ENCODE assay signal across 25 cellular contexts in genomic region chr1:41160498-41161110, GRCh38.
"Had no signal": no experiment of that assay in that cellular context is flagged by ENCODE, and none has a peak within 500 bp of the region (broad histone marks: within the 10 kb centered on the region; RNA-seq: fewer than 3 reads in every experiment).

No MANE protein-coding gene starts in this region.

- H3K27ac ChIP-seq: adrenal gland, breast epithelium, KMS-11, RWPE1, SJCRH30 had no signal

- H3K27me3 ChIP-seq: adrenal gland, breast epithelium, SJCRH30 had no signal

- H3K4me3 ChIP-seq: adrenal gland, breast epithelium, SJCRH30 had no signal

- H3K4me3 Mint-ChIP-seq: activated CD8-positive, alpha-beta T cell treated with anti-CD3 and anti-CD28 coated beads for 36 hours; activated naive CD8-positive, alpha-beta T cell treated with anti-CD3 and anti-CD28 coated beads, Interleukin-2, amount 10 ng/mL, durations not matched to agents 7 days and 5 days; T-helper 1 cell treated with Interleukin-12 subunit alpha and Interleukin-12 subunit beta and Interleukin-4 antibody, amounts not matched to agents 30 μg/mL and 1 μg/mL, for 36 hours had no signal

- H3K27ac Mint-ChIP-seq: activated CD8-positive, alpha-beta T cell treated with anti-CD3 and anti-CD28 coated beads for 36 hours; activated naive CD8-positive, alpha-beta T cell treated with anti-CD3 and anti-CD28 coated beads, Interleukin-2, amount 10 ng/mL, durations not matched to agents 7 days and 5 days; T-helper 1 cell treated with Interleukin-12 subunit alpha and Interleukin-12 subunit beta and Interleukin-4 antibody, amounts not matched to agents 30 μg/mL and 1 μg/mL, for 36 hours had no signal

- H3K9me3 ChIP-seq: adrenal gland, breast epithelium, SJCRH30 had no signal

- DNase-seq: activated CD4-positive, alpha-beta T cell treated with anti-CD3 and anti-CD28 coated beads for 4 hours; activated CD8-positive, alpha-beta memory T cell treated with anti-CD3 and anti-CD28 coated beads, Interleukin-2, amount 50 U/mL, for 4 hours; activated CD8-positive, alpha-beta T cell treated with anti-CD3 and anti-CD28 coated beads for 36 hours; activated naive CD4-positive, alpha-beta T cell treated with anti-CD3 and anti-CD28 coated beads, Interleukin-2, amount 50 U/mL, for 16 hours; activated naive CD8-positive, alpha-beta T cell treated with anti-CD3 and anti-CD28 coated beads, Interleukin-2, amount 10 ng/mL, durations not matched to agents 7 days and 5 days; activated T-cell treated with anti-CD3 and anti-CD28 coated beads, Interleukin-2, amount 50 U/mL, for 1 hour; adrenal gland; aorta; central memory CD4-positive, alpha-beta T cell; NCI-H1092; NCI-H1694; NCI-H2029; NCI-H345; NCI-H510A; NCI-H526 treated with DMSO at 0.1 percent for 48 hours; NCI-H82; Right ventricle myocardium superior; SJCRH30 had no signal

- ATAC-seq: activated CD4-positive, CD25-positive, alpha-beta regulatory T cell treated with anti-CD3 and anti-CD28 coated beads, Interleukin-2, amount 50 U/mL, for 24 hours; activated CD8-positive, alpha-beta T cell treated with anti-CD3 and anti-CD28 coated beads for 36 hours; Panc1; SK-N-SH treated with all-trans-retinoic acid at 6 μM for 48 hours had no signal

- H3K36me3 ChIP-seq: adrenal gland, breast epithelium had no signal

- H3K9me3 Mint-ChIP-seq: activated CD8-positive, alpha-beta T cell treated with anti-CD3 and anti-CD28 coated beads for 36 hours; T-helper 1 cell treated with Interleukin-12 subunit alpha and Interleukin-12 subunit beta and Interleukin-4 antibody, amounts not matched to agents 30 μg/mL and 1 μg/mL, for 36 hours had no signal

- H3K27me3 Mint-ChIP-seq: activated CD8-positive, alpha-beta T cell treated with anti-CD3 and anti-CD28 coated beads for 36 hours; activated naive CD8-positive, alpha-beta T cell treated with anti-CD3 and anti-CD28 coated beads, Interleukin-2, amount 10 ng/mL, durations not matched to agents 7 days and 5 days had no signal

- H3K4me1 ChIP-seq: adrenal gland, breast epithelium, SJCRH30 had no signal

- H3K4me1 Mint-ChIP-seq: activated naive CD8-positive, alpha-beta T cell treated with anti-CD3 and anti-CD28 coated beads, Interleukin-2, amount 10 ng/mL, durations not matched to agents 7 days and 5 days had no signal
